ENCODE assay signal across 23 cellular contexts in genomic region chr1:224730540-224730939, GRCh38.
"Had no signal": no experiment of that assay in that cellular context is flagged by ENCODE, and none has a peak within 500 bp of the region (broad histone marks: within the 10 kb centered on the region; RNA-seq: fewer than 3 reads in every experiment).

No MANE protein-coding gene starts in this region.

- H2AFZ ChIP-seq: hepatocyte, neural progenitor cell had no signal

- ATAC-seq: activated CD8-positive, alpha-beta memory T cell treated with anti-CD3 and anti-CD28 coated beads, Interleukin-2, amount 10 ng/mL, durations not matched to agents 7 days and 5 days; activated T-helper 17 cell treated with anti-CD3 and anti-CD28 coated beads, Interleukin-2, amount 50 U/mL, for 72 hours; body of pancreas; naive thymus-derived CD4-positive, alpha-beta T cell had no signal

- H3K27me3 ChIP-seq: body of pancreas, colonic mucosa, hepatocyte, neural progenitor cell, right atrium auricular region, tibial artery had no signal

- H3K27ac ChIP-seq: body of pancreas, colonic mucosa, hepatocyte, neural progenitor cell, right atrium auricular region, tibial artery had no signal

- H3K27me3 Mint-ChIP-seq: activated B cell treated with CpG ODN at 0.5 μM for 24 hours had no signal

- H3K9me3 Mint-ChIP-seq: activated B cell treated with CpG ODN at 0.5 μM for 24 hours; activated CD4-positive, alpha-beta memory T cell treated with anti-CD3 and anti-CD28 coated beads, Interleukin-2, amount 10 ng/mL, durations not matched to agents 7 days and 5 days; activated naive CD8-positive, alpha-beta T cell treated with anti-CD3 and anti-CD28 coated beads for 36 hours; activated T-helper 17 cell treated with anti-CD3 and anti-CD28 coated beads, Interleukin-2, amount 50 U/mL, for 72 hours; endodermal cell; naive thymus-derived CD4-positive, alpha-beta T cell; neural progenitor cell; T-helper 1 cell treated with Interleukin-12 subunit alpha and Interleukin-12 subunit beta and Interleukin-4 antibody, amounts not matched to agents 30 μg/mL and 1 μg/mL, for 36 hours had no signal

- H3K27ac Mint-ChIP-seq: activated B cell treated with CpG ODN at 0.5 μM for 24 hours; activated CD4-positive, alpha-beta memory T cell treated with anti-CD3 and anti-CD28 coated beads, Interleukin-2, amount 10 ng/mL, durations not matched to agents 7 days and 5 days; activated CD8-positive, alpha-beta memory T cell treated with anti-CD3 and anti-CD28 coated beads, Interleukin-2, amount 10 ng/mL, durations not matched to agents 7 days and 5 days; activated naive CD8-positive, alpha-beta T cell treated with anti-CD3 and anti-CD28 coated beads for 36 hours; activated T-helper 17 cell treated with anti-CD3 and anti-CD28 coated beads, Interleukin-2, amount 50 U/mL, for 72 hours; endodermal cell; naive thymus-derived CD4-positive, alpha-beta T cell; neural progenitor cell; progenitor cell of endocrine pancreas; T-helper 1 cell treated with Interleukin-12 subunit alpha and Interleukin-12 subunit beta and Interleukin-4 antibody, amounts not matched to agents 30 μg/mL and 1 μg/mL, for 36 hours had no signal

- H3K4me3 Mint-ChIP-seq: activated B cell treated with CpG ODN at 0.5 μM for 24 hours; activated CD4-positive, alpha-beta memory T cell treated with anti-CD3 and anti-CD28 coated beads, Interleukin-2, amount 10 ng/mL, durations not matched to agents 7 days and 5 days; activated CD8-positive, alpha-beta memory T cell treated with anti-CD3 and anti-CD28 coated beads, Interleukin-2, amount 10 ng/mL, durations not matched to agents 7 days and 5 days; activated naive CD8-positive, alpha-beta T cell treated with anti-CD3 and anti-CD28 coated beads for 36 hours; activated T-helper 17 cell treated with anti-CD3 and anti-CD28 coated beads, Interleukin-2, amount 50 U/mL, for 72 hours; endodermal cell; naive thymus-derived CD4-positive, alpha-beta T cell; neural progenitor cell; T-helper 1 cell treated with Interleukin-12 subunit alpha and Interleukin-12 subunit beta and Interleukin-4 antibody, amounts not matched to agents 30 μg/mL and 1 μg/mL, for 36 hours had no signal

- H3K36me3 ChIP-seq: colonic mucosa, neural progenitor cell, right atrium auricular region, tibial artery had no signal

- H3K4me2 ChIP-seq: hepatocyte, neural progenitor cell had no signal

- H3K4me1 ChIP-seq: body of pancreas, colonic mucosa had no signal

- DNase-seq: activated B cell treated with CpG ODN at 0.5 μM for 24 hours; activated CD4-positive, alpha-beta memory T cell treated with anti-CD3 and anti-CD28 coated beads, Interleukin-2, amount 10 ng/mL, durations not matched to agents 7 days and 5 days; activated CD4-positive, alpha-beta T cell treated with anti-CD3 and anti-CD28 coated beads for 4 hours; activated CD8-positive, alpha-beta memory T cell treated with anti-CD3 and anti-CD28 coated beads, Interleukin-2, amount 10 ng/mL, durations not matched to agents 7 days and 5 days; activated naive CD4-positive, alpha-beta T cell; activated naive CD8-positive, alpha-beta T cell treated with anti-CD3 and anti-CD28 coated beads for 36 hours; amygdala; body of pancreas; central memory CD4-positive, alpha-beta T cell; colonic mucosa; endodermal cell; mesendoderm; naive thymus-derived CD4-positive, alpha-beta T cell; stimulated activated CD4-positive, alpha-beta T cell treated with anti-CD3 and anti-CD28 coated beads, Interleukin-2, amount 100 ng/mL, for 24 hours; stimulated activated naive CD4-positive, alpha-beta T cell treated with Interleukin-2 at 50 U/mL for 16 hours; tibial artery had no signal

- H3K9ac ChIP-seq: neural progenitor cell had no signal

- H3K79me2 ChIP-seq: hepatocyte had no signal

- H3K4me3 ChIP-seq: body of pancreas, colonic mucosa, hepatocyte, neural progenitor cell, right atrium auricular region, tibial artery had no signal

- H3K36me3 Mint-ChIP-seq: activated CD8-positive, alpha-beta memory T cell treated with anti-CD3 and anti-CD28 coated beads, Interleukin-2, amount 10 ng/mL, durations not matched to agents 7 days and 5 days; activated naive CD8-positive, alpha-beta T cell treated with anti-CD3 and anti-CD28 coated beads for 36 hours; naive thymus-derived CD4-positive, alpha-beta T cell; neural progenitor cell had no signal

- FAIRE-seq: TTC549 had no signal

- H3K9me3 ChIP-seq: body of pancreas, colonic mucosa, right atrium auricular region, tibial artery had no signal
